Comparison of ENCODE assay signal across 8 cellular contexts in the genomic region with DNA sequence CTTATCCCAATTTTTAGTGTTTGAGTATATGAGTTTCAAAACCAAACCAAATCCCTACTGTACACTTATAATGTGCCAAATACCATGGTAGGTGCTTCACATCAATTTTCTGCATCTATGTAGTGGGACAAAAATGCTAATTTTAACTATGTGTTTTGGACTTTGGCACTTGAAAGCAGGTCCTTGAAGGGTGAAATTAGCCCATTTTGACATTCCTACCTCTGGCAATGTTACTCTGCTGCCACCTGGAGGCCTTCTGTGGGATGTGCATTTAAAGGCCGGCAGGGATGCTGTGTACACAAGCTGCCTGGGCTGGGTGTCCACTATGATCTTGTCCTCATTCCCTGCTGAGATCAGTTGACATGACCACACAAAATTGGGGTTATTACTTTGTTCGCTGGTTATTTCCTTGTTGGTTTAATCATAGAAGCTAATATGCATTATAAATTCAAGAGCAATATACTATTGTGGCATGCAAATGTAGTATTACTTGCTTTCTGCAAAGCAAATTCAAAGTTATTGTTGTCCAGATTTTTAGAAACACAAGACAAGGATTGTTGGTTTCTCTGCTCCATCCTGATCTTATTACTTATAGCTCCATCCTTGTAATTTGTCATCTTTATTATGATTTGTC.
DNase-seq lines count a peak whose midpoint lies in the region; ATAC-seq and TF ChIP-seq lines count a peak whose summit lies in the region.

No MANE protein-coding gene starts in this region.

- H3K4me1 Mint-ChIP-seq in endodermal cell: peaks cover 33% of the 10 kb centered on the region

- no peak overlapping the region for H3K9ac ChIP-seq in endodermal cell (ENCODE audit: extremely low read depth, low read length, poor library complexity, severe bottlenecking)

- H3K9me3 ChIP-seq in endodermal cell (ENCODE audit: control insufficient read depth, low read length) (no peaks in the 10 kb centered on the region), mucosa of descending colon (no peaks in the 10 kb centered on the region)

- H3K27ac Mint-ChIP-seq in endodermal cell: no peak overlapping the region

- TF ChIP-seq CTCF in GM06990 (IDR thresholded peaks at IDR 0.05; ENCODE audit: insufficient read depth, low read length, poor library complexity, severe bottlenecking) (peak; percentile 93), endodermal cell (conservative IDR thresholded peaks at IDR 0.05) (peak; percentile 97), mucosa of descending colon (IDR thresholded peaks at IDR 0.05) (peak; percentile 82)

- ATAC-seq in HG02970 (IDR thresholded peaks at IDR 0.05; ENCODE audit: low FRiP score, unreplicated experiment): peak; percentile 67
- ATAC-seq in mucosa of descending colon: peak; percentile 95
- no peak for ATAC-seq in GM21526 (IDR thresholded peaks at IDR 0.05; ENCODE audit: low FRiP score, unreplicated experiment)

- no peak overlapping the region for H3K27ac ChIP-seq in endodermal cell (ENCODE audit: low read depth, low read length)

- H3K36me3 ChIP-seq in GM06990 (ENCODE audit: control insufficient read depth, insufficient read depth, low read length) (no peaks in the 10 kb centered on the region), endodermal cell (ENCODE audit: control insufficient read depth, insufficient read depth, low read length) (no peaks in the 10 kb centered on the region), mucosa of descending colon (ENCODE audit: low read depth) (no peaks in the 10 kb centered on the region)

- H3K4me3 ChIP-seq in GM06990 (replicated peaks; ENCODE audit: low read depth, low read length) (no peak overlapping the region), endodermal cell (ENCODE audit: low read length) (no peak overlapping the region), mucosa of descending colon (no peak overlapping the region)

- DNase-seq in GM06990 (ENCODE audit: extremely low read depth, insufficient read length) (no peak), NCI-H748 treated with DMSO at 0.1 percent for 48 hours (lab: John Stamatoyannopoulos, UW) (peak; percentile 59), endodermal cell (peak; percentile 94), mucosa of descending colon (peak in 2 of 3 donors; percentile 75 to 85)
- DNase-seq in activated CD8-positive, alpha-beta memory T cell treated with anti-CD3 and anti-CD28 coated beads for 1 hour (ENCODE audit: extremely low read depth in 1 of 2, low read depth in 1 of 2): peak; percentile 9 to 29
- DNase-seq in stimulated activated CD8-positive, alpha-beta memory T cell treated with anti-CD3 and anti-CD28 coated beads, Interleukin-7, amount 100 ng/mL, for 4 hours (ENCODE audit: low read depth in 2 of 2): peak; percentile 26 to 34

- intact Hi-C loops in mucosa of descending colon (cut with DNase I, micrococcal nuclease): loop anchor here (5.0 kb wide), 1 partner anchor 201 kb away; no protein-coding TSS in a partner anchor

- 2% methylated on average over 2 of the region's 2 CpGs; no CpG with 5 or more reads in 1 of the 2 experiments for WGBS in endodermal cell (ENCODE audit: insufficient coverage in 1 of 2, insufficient read length in 1 of 2), 2 experiments

- H3K27me3 Mint-ChIP-seq in endodermal cell (ENCODE audit: insufficient read depth): peaks cover 2% of the 10 kb centered on the region

- H3K4me3 Mint-ChIP-seq in endodermal cell: no peak overlapping the region

- H3K36me3 Mint-ChIP-seq in endodermal cell (ENCODE audit: low read depth): no peaks in the 10 kb centered on the region

- H3K9me3 Mint-ChIP-seq in endodermal cell: no peaks in the 10 kb centered on the region

- no peaks in the 10 kb centered on the region for H3K27me3 ChIP-seq in GM06990 (replicated peaks; ENCODE audit: control insufficient read depth, insufficient read depth, low read length)
- H3K27me3 ChIP-seq in endodermal cell (ENCODE audit: control insufficient read depth, insufficient read depth, low read length, poor library complexity, severe bottlenecking): no peaks in the 10 kb centered on the region

- peaks cover 16% of the 10 kb centered on the region for H3K4me1 ChIP-seq in endodermal cell (ENCODE audit: control insufficient read depth, insufficient read depth, low read length)
- H3K4me1 ChIP-seq in mucosa of descending colon (ENCODE audit: low read depth): no peaks in the 10 kb centered on the region
